ENCODE assay signal across 8 cellular contexts in the genomic region with DNA sequence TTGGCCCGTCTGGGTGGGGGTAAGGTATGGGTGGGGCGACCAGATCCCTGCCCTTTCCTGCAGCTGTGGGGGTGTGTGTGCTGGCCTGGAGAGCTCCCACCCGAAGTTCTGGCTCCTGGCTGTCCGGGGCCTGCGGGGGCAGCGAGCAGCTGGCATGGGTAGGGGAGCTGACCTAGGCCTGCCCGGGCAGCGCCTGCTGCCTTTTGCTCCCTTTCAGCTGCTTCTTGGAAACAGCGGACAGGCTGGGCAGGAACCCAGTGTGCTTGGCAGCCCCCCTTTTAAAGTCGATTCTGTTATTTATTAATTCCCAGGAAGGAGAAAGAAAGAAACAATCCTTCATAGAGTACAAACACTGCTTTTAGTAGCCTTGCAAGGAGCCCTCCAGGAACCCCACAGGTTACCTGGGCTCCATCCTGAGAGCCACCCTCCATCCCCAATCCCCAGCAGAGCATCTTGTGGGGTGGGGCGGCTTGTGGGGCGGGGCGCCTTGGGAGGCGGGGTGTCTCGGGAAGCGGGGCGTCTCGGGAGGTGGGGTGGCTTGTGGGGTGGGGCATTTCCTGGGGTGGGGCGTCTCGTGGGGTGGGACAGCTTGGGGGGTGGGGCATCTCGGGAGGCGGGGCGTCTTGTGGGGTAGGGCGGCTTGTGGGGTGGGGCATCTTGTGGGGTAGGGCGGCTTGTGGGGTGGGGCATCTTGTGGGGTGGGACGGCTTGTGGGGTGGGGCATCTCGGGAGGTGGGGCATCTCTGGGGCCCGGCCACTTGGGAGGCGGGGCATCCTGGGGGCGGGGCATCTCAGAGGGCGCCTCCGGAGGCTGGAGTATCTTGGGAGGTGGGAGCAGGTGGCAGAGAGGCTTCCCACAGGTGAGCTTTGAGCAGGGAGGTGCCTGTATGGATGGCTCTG. TPM values are rescaled to one million over a fixed set of nuclear protein-coding genes. Genes with fewer than 3 reads are reported as not detected.
A peak's percentile ranks its signal among the peaks of the same experiment; 100 is the strongest.
DNase-seq lines count a peak whose midpoint lies in the region; ATAC-seq and TF ChIP-seq lines count a peak whose summit lies in the region.

No MANE protein-coding gene starts in this region.

- H3K36me3 ChIP-seq in left ventricle myocardium inferior: peaks cover 7% of the 10 kb centered on the region
- H3K36me3 ChIP-seq in smooth muscle cell (ENCODE audit: low read depth): no peaks in the 10 kb centered on the region

- peaks cover 98% of the 10 kb centered on the region for H4K20me1 ChIP-seq in smooth muscle cell (ENCODE audit: low read depth)

- H2AFZ ChIP-seq in smooth muscle cell (ENCODE audit: low read depth): no peak overlapping the region

- peaks cover 100% of the 10 kb centered on the region for H3K79me2 ChIP-seq in smooth muscle cell (ENCODE audit: low read depth)

- H3K27ac ChIP-seq in left ventricle myocardium inferior (replicated peaks) (peak overlapping the region; percentile 99), smooth muscle cell (ENCODE audit: low read depth) (no peak overlapping the region)

- peak; percentile 29 for ATAC-seq in GM21529 (IDR thresholded peaks at IDR 0.05; ENCODE audit: unreplicated experiment)
- no peak for ATAC-seq in stimulated activated naive CD8-positive, alpha-beta T cell treated with anti-CD3 and anti-CD28 coated beads, Interleukin-15, Interleukin-2, amounts not matched to agents 100 U/mL and 50 U/mL, for 24 hours

- H3K4me1 ChIP-seq in left ventricle myocardium inferior (peaks cover 98% of the 10 kb centered on the region), smooth muscle cell (ENCODE audit: low read depth) (no peaks in the 10 kb centered on the region)

- no peak overlapping the region for H3K9ac ChIP-seq in smooth muscle cell (ENCODE audit: low read depth)

- H3K4me3 ChIP-seq in left ventricle myocardium inferior: peak overlapping the region; percentile 46
- H3K4me3 ChIP-seq in smooth muscle cell: no peak overlapping the region

- intact Hi-C loops in left ventricle myocardium inferior (cut with micrococcal nuclease): no loop called here

- H3K9me3 ChIP-seq in left ventricle myocardium inferior (replicated peaks) (no peaks in the 10 kb centered on the region), smooth muscle cell (replicated peaks; ENCODE audit: low read depth) (no peaks in the 10 kb centered on the region)

- no peaks in the 10 kb centered on the region for H3K9me3 Mint-ChIP-seq in T-helper 2 cell treated with Interferon-gamma antibody and Interleukin-4, amounts not matched to agents 5 μg/mL and 100 μg/mL, for 36 hours
- no peaks in the 10 kb centered on the region for H3K9me3 Mint-ChIP-seq in endothelial cell (ENCODE audit: unreplicated experiment)

- H3K27me3 ChIP-seq in left ventricle myocardium inferior (ENCODE audit: low read depth): no peaks in the 10 kb centered on the region
- no peaks in the 10 kb centered on the region for H3K27me3 ChIP-seq in smooth muscle cell (ENCODE audit: low read depth)

- 98% methylated on average over 22 of the region's 32 CpGs for WGBS in smooth muscle cell (ENCODE audit: low lambda C conversion rate)

- H3K4me3 Mint-ChIP-seq in T-helper 2 cell treated with Interferon-gamma antibody and Interleukin-4, amounts not matched to agents 5 μg/mL and 100 μg/mL, for 36 hours: peak overlapping the region; percentile 29
- H3K4me3 Mint-ChIP-seq in endothelial cell (ENCODE audit: unreplicated experiment): no peak overlapping the region

- TF ChIP-seq CTCF in left ventricle myocardium inferior (IDR thresholded peaks at IDR 0.05; ENCODE audit: borderline replicate concordance) (no peak), endothelial cell (IDR thresholded peaks at IDR 0.05; ENCODE audit: unreplicated experiment) (no peak), smooth muscle cell (IDR thresholded peaks at IDR 0.05; ENCODE audit: borderline replicate concordance, insufficient read depth, poor library complexity, severe bottlenecking) (no peak)

- no peaks in the 10 kb centered on the region for H3F3A ChIP-seq in smooth muscle cell (ENCODE audit: low read depth)

- no peaks in the 10 kb centered on the region for H3K27me3 Mint-ChIP-seq in T-helper 2 cell treated with Interferon-gamma antibody and Interleukin-4, amounts not matched to agents 5 μg/mL and 100 μg/mL, for 36 hours (ENCODE audit: low read depth)
- H3K27me3 Mint-ChIP-seq in endothelial cell (ENCODE audit: unreplicated experiment): peaks cover 5% of the 10 kb centered on the region

- no peak for DNase-seq in T-helper 2 cell treated with Interferon-gamma antibody and Interleukin-4, amounts not matched to agents 5 μg/mL and 100 μg/mL, for 36 hours (ENCODE audit: low spot score)
- DNase-seq in left ventricle myocardium inferior (no peak), endothelial cell (ENCODE audit: low spot score) (no peak), smooth muscle cell (lab: John Stamatoyannopoulos, UW; ENCODE audit: unreplicated experiment) (no peak), Kasumi-1 (lab: John Stamatoyannopoulos, UW) (no peak), NCI-H82 treated with DMSO at 0.1 percent for 48 hours (lab: John Stamatoyannopoulos, UW; ENCODE audit: unreplicated experiment) (no peak)
- peak; percentile 53 for DNase-seq in stimulated activated naive CD8-positive, alpha-beta T cell treated with anti-CD3 and anti-CD28 coated beads, Interleukin-15, Interleukin-2, amounts not matched to agents 100 U/mL and 50 U/mL, for 24 hours

- H3K4me1 Mint-ChIP-seq in T-helper 2 cell treated with Interferon-gamma antibody and Interleukin-4, amounts not matched to agents 5 μg/mL and 100 μg/mL, for 36 hours (ENCODE audit: low read depth): peaks cover 24% of the 10 kb centered on the region
- peaks cover 31% of the 10 kb centered on the region for H3K4me1 Mint-ChIP-seq in endothelial cell (ENCODE audit: unreplicated experiment)

- H3K4me2 ChIP-seq in smooth muscle cell: no peak overlapping the region

- H3K36me3 Mint-ChIP-seq in T-helper 2 cell treated with Interferon-gamma antibody and Interleukin-4, amounts not matched to agents 5 μg/mL and 100 μg/mL, for 36 hours (ENCODE audit: low read depth): peaks cover 9% of the 10 kb centered on the region
- H3K36me3 Mint-ChIP-seq in endothelial cell (ENCODE audit: low read depth, unreplicated experiment): peaks cover 4% of the 10 kb centered on the region

- H3K27ac Mint-ChIP-seq in T-helper 2 cell treated with Interferon-gamma antibody and Interleukin-4, amounts not matched to agents 5 μg/mL and 100 μg/mL, for 36 hours: peak overlapping the region; percentile 79
- H3K27ac Mint-ChIP-seq in endothelial cell (ENCODE audit: unreplicated experiment): no peak overlapping the region

RNA-seq across cellular contexts. Expression of a gene that starts 7.0 kb away (rescaled TPM):
- total RNA-seq in left ventricle myocardium inferior (412 TPM), endothelial cell (ENCODE audit: unreplicated experiment) (424 TPM), smooth muscle cell (191 and 219 TPM in 2 replicates)
- polyA plus RNA-seq in smooth muscle cell: 519 and 543 TPM in 2 replicates

RNA-seq across cellular contexts. Expression of a gene that starts 16.5 kb away (rescaled TPM):
- total RNA-seq in left ventricle myocardium inferior (31.7 TPM), endothelial cell (ENCODE audit: unreplicated experiment) (48.4 TPM), smooth muscle cell (27.7 and 32.5 TPM in 2 replicates)
- polyA plus RNA-seq in smooth muscle cell: 80.2 and 82.3 TPM in 2 replicates
